7 cellular contexts compared by ENCODE assay signal in genomic region chr15:75349851-75350588, GRCh38. TPM values are rescaled to one million over a fixed set of nuclear protein-coding genes. Genes with fewer than 3 reads are reported as not detected.
DNase-seq lines count a peak whose midpoint lies in the region; ATAC-seq and TF ChIP-seq lines count a peak whose summit lies in the region.

No MANE protein-coding gene starts in this region.

- RAD21 ChIA-PET in HCT116 (lab: Charles Lee; ENCODE audit: low non-redundant PET in 1 of 2, low total read pairs in 2 of 2, uncharacterized antibody in 2 of 2, unreplicated experiment in 2 of 2), result no interaction called here

- DNase-seq in HCT116 (ENCODE audit: low read depth, low spot score) (no peak), T-helper 22 cell (ENCODE audit: low read depth) (peak; percentile 66), NCI-H1436 treated with DMSO at 0.1 percent for 48 hours (lab: John Stamatoyannopoulos, UW) (no peak), WTC11 (ENCODE audit: low spot score) (no peak)
- DNase-seq in stimulated activated CD8-positive, alpha-beta memory T cell treated with anti-CD3 and anti-CD28 coated beads, Interleukin-2, amount 100 ng/mL, for 48 hours (ENCODE audit: low read depth in 2 of 2), result peak; percentile 54 to 65

- TSS peak; percentile 30 for BruUV-seq in HCT116 (replicated peaks; lab: Mats Ljungman, UMichigan)

- TF ChIP-seq CTCF in HCT116 (IDR thresholded peaks at IDR 0.05 in 2 of 3, conservative IDR thresholded peaks at IDR 0.05 in 1 of 3; ENCODE audit: borderline replicate concordance in 1 of 3, insufficient read depth in 1 of 3, low read depth in 2 of 3, low read length in 2 of 3), result no peak
- no peak for TF ChIP-seq CTCF in brain (conservative IDR thresholded peaks at IDR 0.05)
- TF ChIP-seq CTCF in WTC11 (IDR thresholded peaks at IDR 0.05), result no peak

- H2AFZ ChIP-seq in HCT116 (ENCODE audit: low read depth, low read length, poor library complexity, severe bottlenecking), result no peak overlapping the region

- TF ChIP-seq POLR2A in HCT116 (IDR thresholded peaks at IDR 0.05; ENCODE audit: borderline replicate concordance, extremely low read depth, insufficient read depth, insufficient read length), result no peak

- CTCF ChIA-PET in HCT116 (lab: Charles Lee), result no interaction called here
- CTCF ChIA-PET in WTC11 (lab: Charles Lee), result interaction anchor here (0.6 kb wide), 1 partner anchor 18 kb away, joined by 4 read pairs; no protein-coding TSS in a partner anchor

- peaks cover 4% of the 10 kb centered on the region for H3K36me3 Mint-ChIP-seq in brain
- H3K36me3 Mint-ChIP-seq in WTC11, result no peaks in the 10 kb centered on the region

- no peaks in the 10 kb centered on the region for H4K20me1 ChIP-seq in HCT116 (ENCODE audit: insufficient read depth)

- H3K27ac Mint-ChIP-seq in brain, result peak overlapping the region in 2 of 5 experiments; percentile 35 to 44
- no peak overlapping the region for H3K27ac Mint-ChIP-seq in WTC11

- H3K36me3 ChIP-seq in HCT116 (ENCODE audit: control insufficient read depth in 1 of 2, insufficient read depth in 2 of 2, low read length in 2 of 2), result no peaks in the 10 kb centered on the region

- no peaks in the 10 kb centered on the region for H3K9me3 ChIP-seq in HCT116 (ENCODE audit: control insufficient read depth in 1 of 2, insufficient read depth in 1 of 2, low read depth in 1 of 2, low read length in 2 of 2)

- intact Hi-C loops in HCT116 (cut with micrococcal nuclease), result no loop called here

- no peaks in the 10 kb centered on the region for H3K9me3 Mint-ChIP-seq in brain
- no peaks in the 10 kb centered on the region for H3K9me3 Mint-ChIP-seq in WTC11

- H3K4me1 Mint-ChIP-seq in brain (peaks cover 24% of the 10 kb centered on the region), WTC11 (peaks cover 9% of the 10 kb centered on the region)

- no peaks in the 10 kb centered on the region for H3K27me3 ChIP-seq in HCT116 (ENCODE audit: insufficient read depth, low read length)

- POLR2A ChIA-PET in HCT116 (lab: Charles Lee) (interaction anchor here (1.2 kb wide), 1 partner anchor 102 kb away, joined by 4 read pairs; the partner anchor contains the start of gene SIN3A), WTC11 (lab: Charles Lee) (no interaction called here)

- ATAC-seq in HCT116 (no peak), GM18873 (IDR thresholded peaks at IDR 0.05; ENCODE audit: low FRiP score, unreplicated experiment) (no peak), WTC11 (no peak)

- TF ChIP-seq RAD21 in HCT116 (IDR thresholded peaks at IDR 0.05; ENCODE audit: low read depth), result no peak

- no peak overlapping the region for H3K4me2 ChIP-seq in HCT116 (ENCODE audit: low read length)

- peaks cover 6 to 15% of the 10 kb centered on the region in 2 experiments; a peak in 3 of 4 replicates for H3K4me1 ChIP-seq in HCT116 (ENCODE audit: control insufficient read depth in 1 of 2, insufficient read depth in 2 of 2, low read length in 2 of 2)

- H3K4me3 ChIP-seq in HCT116 (replicated peaks in 1 of 2; ENCODE audit: low read depth in 1 of 2, low read length in 2 of 2), result no peak overlapping the region

- H3K79me2 ChIP-seq in HCT116 (ENCODE audit: insufficient read depth, low read length), result no peaks in the 10 kb centered on the region

- no peak overlapping the region for H3K9ac ChIP-seq in HCT116 (ENCODE audit: low read length)

- H3K4me3 Mint-ChIP-seq in brain (peak overlapping the region; percentile 37 to 89 (median 53)), WTC11 (no peak overlapping the region)

- H3K27me3 Mint-ChIP-seq in brain (peaks cover 11% of the 10 kb centered on the region), WTC11 (ENCODE audit: low read depth) (peaks cover 35% of the 10 kb centered on the region)

- no peaks in the 10 kb centered on the region for H3K9me2 ChIP-seq in HCT116 (ENCODE audit: insufficient read depth)

- no peak overlapping the region for H3K27ac ChIP-seq in HCT116 (ENCODE audit: low read depth, low read length)

TF ChIP-seq in HCT116, 20 proteins besides CTCF, POLR2A, EP300 and RAD21:
- TF ChIP-seq POLR2AphosphoS5 (IDR thresholded peaks at IDR 0.05; ENCODE audit: low read depth, low read length) (peak; percentile 15; the same call in 1 of the 2 replicates), ELF1 (IDR thresholded peaks at IDR 0.05; ENCODE audit: borderline replicate concordance, low read depth) (no peak), SRF (IDR thresholded peaks at IDR 0.05; ENCODE audit: low read depth) (no peak)

TF ChIP-seq in WTC11, 78 proteins besides CTCF, POLR2A, EP300 and RAD21:
- TF ChIP-seq NFATC4 (CRISPR knock-in tag; IDR thresholded peaks at IDR 0.05) (no peak), NFE2L1 (CRISPR knock-in tag; IDR thresholded peaks at IDR 0.05) (no peak), KAT7 (CRISPR knock-in tag; IDR thresholded peaks at IDR 0.05; ENCODE audit: borderline replicate concordance) (no peak), ZNF281 (CRISPR knock-in tag; IDR thresholded peaks at IDR 0.05) (no peak), MYBL2 (CRISPR knock-in tag; IDR thresholded peaks at IDR 0.05) (no peak), TP53 (CRISPR knock-in tag; IDR thresholded peaks at IDR 0.05) (no peak), TEAD4 (CRISPR knock-in tag; IDR thresholded peaks at IDR 0.05) (no peak), FOXP1 (CRISPR knock-in tag; IDR thresholded peaks at IDR 0.05; ENCODE audit: borderline replicate concordance) (no peak)
- TF ChIP-seq, protein P1, sequence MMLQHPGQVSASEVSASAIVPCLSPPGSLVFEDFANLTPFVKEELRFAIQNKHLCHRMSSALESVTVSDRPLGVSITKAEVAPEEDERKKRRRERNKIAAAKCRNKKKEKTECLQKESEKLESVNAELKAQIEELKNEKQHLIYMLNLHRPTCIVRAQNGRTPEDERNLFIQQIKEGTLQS (CRISPR knock-in tag; conservative IDR thresholded peaks at IDR 0.05), result no peak
- TF ChIP-seq, protein P2, sequence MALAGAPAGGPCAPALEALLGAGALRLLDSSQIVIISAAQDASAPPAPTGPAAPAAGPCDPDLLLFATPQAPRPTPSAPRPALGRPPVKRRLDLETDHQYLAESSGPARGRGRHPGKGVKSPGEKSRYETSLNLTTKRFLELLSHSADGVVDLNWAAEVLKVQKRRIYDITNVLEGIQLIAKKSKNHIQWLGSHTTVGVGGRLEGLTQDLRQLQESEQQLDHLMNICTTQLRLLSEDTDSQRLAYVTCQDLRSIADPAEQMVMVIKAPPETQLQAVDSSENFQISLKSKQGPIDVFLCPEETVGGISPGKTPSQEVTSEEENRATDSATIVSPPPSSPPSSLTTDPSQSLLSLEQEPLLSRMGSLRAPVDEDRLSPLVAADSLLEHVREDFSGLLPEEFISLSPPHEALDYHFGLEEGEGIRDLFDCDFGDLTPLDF (CRISPR knock-in tag; IDR thresholded peaks at IDR 0.05), result no peak
- TF ChIP-seq, protein P3, sequence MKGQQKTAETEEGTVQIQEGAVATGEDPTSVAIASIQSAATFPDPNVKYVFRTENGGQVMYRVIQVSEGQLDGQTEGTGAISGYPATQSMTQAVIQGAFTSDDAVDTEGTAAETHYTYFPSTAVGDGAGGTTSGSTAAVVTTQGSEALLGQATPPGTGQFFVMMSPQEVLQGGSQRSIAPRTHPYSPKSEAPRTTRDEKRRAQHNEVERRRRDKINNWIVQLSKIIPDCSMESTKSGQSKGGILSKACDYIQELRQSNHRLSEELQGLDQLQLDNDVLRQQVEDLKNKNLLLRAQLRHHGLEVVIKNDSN (CRISPR knock-in tag; IDR thresholded peaks at IDR 0.05), result no peak

RNA-seq across cellular contexts. Expression of gene NEIL1, which starts 3.2 kb away (rescaled TPM):
- total RNA-seq in HCT116 (2021; ENCODE audit: unreplicated experiment) (41.4 TPM), WTC11 (2021) (24.8 to 25.2 TPM (median 24.9 TPM) in 3 replicates)
- 27.2 and 37.5 TPM in 2 replicates for polyA plus RNA-seq in HCT116 (2012)
- polyA plus RNA-seq in brain (ENCODE audit: insufficient read depth, low read depth, low replicate concordance), result 0.98 TPM

RNA-seq across cellular contexts. Expression of gene COMMD4, which starts 14.2 kb away (rescaled TPM):
- total RNA-seq in HCT116 (2021; ENCODE audit: unreplicated experiment) (141 TPM), WTC11 (2021) (116 to 140 TPM (median 129 TPM) in 3 replicates)
- 94.6 and 113 TPM in 2 replicates for polyA plus RNA-seq in HCT116 (2012)
- 106 TPM for polyA plus RNA-seq in brain (ENCODE audit: insufficient read depth, low read depth, low replicate concordance)

RNA-seq across cellular contexts. Expression of gene MAN2C1, which starts 18.4 kb away (rescaled TPM):
- total RNA-seq in HCT116 (2021; ENCODE audit: unreplicated experiment) (118 TPM), WTC11 (2021) (148 to 155 TPM (median 151 TPM) in 3 replicates)
- 87.8 and 98.6 TPM in 2 replicates for polyA plus RNA-seq in HCT116 (2012)
- polyA plus RNA-seq in brain (ENCODE audit: insufficient read depth, low read depth, low replicate concordance), result 18.0 TPM

Comparison
In these comparisons a context has a peak if more than half of its experiments do, and no peak if none do; other contexts are left out.
1. DNase-seq: peak in T-helper 22 cell (single experiment) and stimulated activated CD8-positive, alpha-beta memory T cell treated with anti-CD3 and anti-CD28 coated beads, Interleukin-2, amount 100 ng/mL, for 48 hours (2 of 2); none in HCT116 (single experiment), NCI-H1436 treated with DMSO at 0.1 percent for 48 hours (single experiment) and WTC11 (single experiment).